In genomic region chr6:89368107-89368506, GRCh38 we compare ENCODE assay signal across 1 cellular context.
A peak's percentile ranks its signal among the peaks of the same experiment; 100 is the strongest.
TF ChIP-seq lines count a peak whose summit lies in the region.

No MANE protein-coding gene starts in this region.

TF ChIP-seq in K562, 482 proteins besides CTCF, POLR2A, EP300 and RAD21 (continued from another document):
- TF ChIP-seq RFX5 (IDR thresholded peaks at IDR 0.05; ENCODE audit: low read depth, low read length) = no peak
- TF ChIP-seq ESRRA (IDR thresholded peaks at IDR 0.05; ENCODE audit: borderline replicate concordance, low read depth) = no peak
- peak; percentile 23; the same call in 1 of the 2 replicates for TF ChIP-seq CTBP1 (IDR thresholded peaks at IDR 0.05; ENCODE audit: borderline replicate concordance)
- no peak for TF ChIP-seq EZH2 (IDR thresholded peaks at IDR 0.05; ENCODE audit: borderline replicate concordance, low read depth, low read length)
- TF ChIP-seq THAP7 (CRISPR knock-in tag; IDR thresholded peaks at IDR 0.05) = no peak
- TF ChIP-seq ZBTB7A (IDR thresholded peaks at IDR 0.05; ENCODE audit: borderline replicate concordance, control insufficient read depth, low read depth, low read length) = no peak
- no peak for TF ChIP-seq NCOR1 (IDR thresholded peaks at IDR 0.05)
- TF ChIP-seq SIN3A (IDR thresholded peaks at IDR 0.05; ENCODE audit: borderline replicate concordance in 2 of 2, control insufficient read depth in 1 of 2, low read depth in 2 of 2, low read length in 2 of 2) = no peak
- TF ChIP-seq SMC3 (conservative IDR thresholded peaks at IDR 0.05; ENCODE audit: insufficient read depth, low read depth, low read length) = 0 out of 2 replicates have a peak, but pooled peaks have one; percentile 23
- no peak for TF ChIP-seq GTF2E2 (tag; IDR thresholded peaks at IDR 0.05)
- TF ChIP-seq XRCC4 (IDR thresholded peaks at IDR 0.05; ENCODE audit: extremely low read depth, insufficient read depth, insufficient read length) = no peak
- TF ChIP-seq TFE3 (CRISPR knock-in tag; IDR thresholded peaks at IDR 0.05) = no peak
- TF ChIP-seq FOXP1 (CRISPR knock-in tag; IDR thresholded peaks at IDR 0.05) = no peak
- TF ChIP-seq HMG20A (CRISPR knock-in tag; conservative IDR thresholded peaks at IDR 0.05) = no peak
- no peak for TF ChIP-seq ZNF212 (CRISPR knock-in tag; IDR thresholded peaks at IDR 0.05)
- TF ChIP-seq DEAF1 (CRISPR knock-in tag; IDR thresholded peaks at IDR 0.05) = peak; percentile 45; the same call in 1 of the 2 replicates
- TF ChIP-seq HDAC3 (IDR thresholded peaks at IDR 0.05; ENCODE audit: borderline replicate concordance, partially characterized antibody) = no peak
- no peak for TF ChIP-seq SMAD2 (IDR thresholded peaks at IDR 0.05; ENCODE audit: low read depth, low read length)
- peak; percentile 59 for TF ChIP-seq CTCFL (IDR thresholded peaks at IDR 0.05; ENCODE audit: borderline replicate concordance, insufficient read depth, low read depth, low read length, poor library complexity, severe bottlenecking)
- TF ChIP-seq ZNF253 (CRISPR knock-in tag; conservative IDR thresholded peaks at IDR 0.05) = no peak
- no peak for TF ChIP-seq ATF7 (IDR thresholded peaks at IDR 0.05)
